ENCODE assay signal across 17 cellular contexts in genomic region chr5:131749138-131749537, GRCh38. TPM values are rescaled to one million over a fixed set of nuclear protein-coding genes. Genes with fewer than 3 reads are reported as not detected.
A peak's percentile ranks its signal among the peaks of the same experiment; 100 is the strongest.
DNase-seq lines count a peak whose midpoint lies in the region; ATAC-seq, FAIRE-seq and TF ChIP-seq lines count a peak whose summit lies in the region.
"Had no signal": no experiment of that assay in that cellular context is flagged by ENCODE, and none has a peak within 500 bp of the region (broad histone marks: within the 10 kb centered on the region; RNA-seq: fewer than 3 reads in every experiment).

No MANE protein-coding gene starts in this region.

- no peaks in the 10 kb centered on the region for H3K9me2 ChIP-seq in GM23248 (ENCODE audit: insufficient read depth)

- H3K9ac ChIP-seq in GM23248 (no peak overlapping the region), astrocyte (ENCODE audit: low read length) (no peak overlapping the region), HepG2 (ENCODE audit: insufficient read depth, low read depth, low read length) (no peak overlapping the region)

- peaks cover 2% of the 10 kb centered on the region for H3K9me3 Mint-ChIP-seq in astrocyte (ENCODE audit: unreplicated experiment)
- H3K9me3 Mint-ChIP-seq: neural crest cell had no signal

- no peak overlapping the region for H3K27ac Mint-ChIP-seq in astrocyte (ENCODE audit: unreplicated experiment)

- ATAC-seq in HepG2: no peak

- BruUV-seq in HepG2 (replicated peaks; lab: Mats Ljungman, UMichigan): no TSS peak

- POLR2A ChIA-PET in HepG2 (lab: Yijun Ruan, JAX): no interaction called here

- no peak overlapping the region for H3K4me2 ChIP-seq in GM23248 (ENCODE audit: unreplicated experiment)
- H3K4me2 ChIP-seq in astrocyte (ENCODE audit: low read length): no peak overlapping the region
- no peak overlapping the region for H3K4me2 ChIP-seq in HepG2 (ENCODE audit: low read depth, low read length)

- H3K27me3 ChIP-seq in GM23248 (replicated peaks; ENCODE audit: insufficient read depth) (no peaks in the 10 kb centered on the region), astrocyte (ENCODE audit: insufficient read depth, low read length) (no peaks in the 10 kb centered on the region), HepG2 (ENCODE audit: control insufficient read depth in 1 of 2, insufficient read depth in 2 of 2, low read length in 2 of 2) (no peaks in the 10 kb centered on the region)
- H3K27me3 ChIP-seq: gastrocnemius medialis had no signal

- TF ChIP-seq RAD21 in HepG2 (CRISPR knock-in tag; IDR thresholded peaks at IDR 0.05): no peak

- in situ Hi-C loops in GM23248 (cut with MboI): no loop called here
- in situ Hi-C loops in HepG2 (cut with HindIII; ENCODE audit: extremely low pct_ligation_motif_present, low pct_unique_long_range_greater_than_20kb): no loop called here

- peaks cover 2% of the 10 kb centered on the region for H3K36me3 Mint-ChIP-seq in astrocyte (ENCODE audit: low read depth, unreplicated experiment)

- H3K27ac ChIP-seq in GM23248 (peak overlapping the region; percentile 4; the same call in 1 of the 2 replicates), astrocyte (ENCODE audit: low read depth, low read length) (no peak overlapping the region), HepG2 (ENCODE audit: extremely low read length, insufficient read depth, low read length) (no peak overlapping the region)
- H3K27ac ChIP-seq: gastrocnemius medialis had no signal

- H3K36me3 ChIP-seq in GM23248 (ENCODE audit: low read depth): no peaks in the 10 kb centered on the region
- H3K36me3 ChIP-seq in astrocyte (ENCODE audit: insufficient read depth, low read length): no peaks in the 10 kb centered on the region
- peaks cover 0 to 3% of the 10 kb centered on the region in 2 experiments; a peak in 1 of 5 replicates for H3K36me3 ChIP-seq in HepG2 (replicated peaks in 1 of 2; ENCODE audit: control insufficient read depth in 1 of 2, insufficient read depth in 2 of 2, low read length in 2 of 2)
- H3K36me3 ChIP-seq: gastrocnemius medialis had no signal

- H3K4me3 Mint-ChIP-seq in astrocyte (ENCODE audit: unreplicated experiment): no peak overlapping the region
- H3K4me3 Mint-ChIP-seq: neural crest cell had no signal

- peaks cover 9% of the 10 kb centered on the region; the same call in 1 of the 2 replicates for H3F3A ChIP-seq in GM23248 (ENCODE audit: insufficient read depth)

- H3K4me1 ChIP-seq in GM23248 (ENCODE audit: insufficient read depth) (peaks cover 22% of the 10 kb centered on the region), astrocyte (ENCODE audit: insufficient read depth, low read length) (peaks cover 16% of the 10 kb centered on the region), HepG2 (ENCODE audit: insufficient read depth, low read length) (peaks cover 21% of the 10 kb centered on the region)

- WGBS in GM23248 (ENCODE audit: low coverage in 1 of 2, low lambda C conversion rate in 2 of 2, missing lambda C conversion rate in 2 of 2), 2 experiments: 63 to 71% methylated on average over 7 of the region's 7 CpGs
- over 99% methylated on average over 7 of the region's 7 CpGs for whole genome bisulfite sequencing in HepG2 (ENCODE audit: low lambda C conversion rate)

- no peak for TF ChIP-seq EP300 in HepG2 (IDR thresholded peaks at IDR 0.05; ENCODE audit: low read depth in 2 of 2, low read length in 2 of 2)
- no peak for TF ChIP-seq EP300 in HepG2 (CRISPR knock-in tag; IDR thresholded peaks at IDR 0.05; ENCODE audit: borderline replicate concordance)

- intact Hi-C loops in HepG2 (cut with micrococcal nuclease; ENCODE audit: unreplicated experiment): no loop called here

- no peak overlapping the region for H2AFZ ChIP-seq in GM23248
- H2AFZ ChIP-seq in astrocyte (ENCODE audit: low read depth, low read length): no peak overlapping the region
- no peak overlapping the region for H2AFZ ChIP-seq in HepG2 (ENCODE audit: low read length)

- H4K20me1 ChIP-seq in GM23248 (ENCODE audit: insufficient read depth) (0 out of 2 replicates have a peak, but pooled peaks cover 6% of the 10 kb centered on the region), astrocyte (ENCODE audit: insufficient read depth, low read length) (peaks cover 79% of the 10 kb centered on the region), HepG2 (ENCODE audit: insufficient read depth, low read length) (peaks cover 26% of the 10 kb centered on the region)

- CTCF ChIA-PET in HepG2 (lab: Yijun Ruan, JAX; ENCODE audit: low intra/inter-chr PET ratio, low total read pairs): no interaction called here

- no peak for TF ChIP-seq POLR2A in HepG2 (IDR thresholded peaks at IDR 0.05; ENCODE audit: insufficient read depth in 1 of 2, low read depth in 2 of 2, low read length in 2 of 2)

- TF ChIP-seq CTCF in astrocyte (IDR thresholded peaks at IDR 0.05; ENCODE audit: insufficient read depth, low read depth, low read length) (no peak), HepG2 (CRISPR knock-in tag; IDR thresholded peaks at IDR 0.05) (no peak)

- no peaks in the 10 kb centered on the region for H3K27me3 Mint-ChIP-seq in astrocyte (ENCODE audit: low read depth, unreplicated experiment)

- H3K79me2 ChIP-seq in GM23248 (ENCODE audit: insufficient read depth) (peaks cover 99% of the 10 kb centered on the region), astrocyte (ENCODE audit: insufficient read depth, low read length) (peaks cover 91% of the 10 kb centered on the region), HepG2 (ENCODE audit: insufficient read depth, low read length) (peaks cover 84% of the 10 kb centered on the region)

- H3K4me1 Mint-ChIP-seq in astrocyte (ENCODE audit: low read depth, unreplicated experiment): peaks cover 32% of the 10 kb centered on the region

- DNase-seq in GM23248 (peak; percentile 67), M059J (ENCODE audit: low read depth) (peak; percentile 69), astrocyte (ENCODE audit: low read depth) (peak; percentile 54), iris pigment epithelial cell (ENCODE audit: low read depth) (peak; percentile 59), HepG2 (ENCODE audit: low spot score) (no peak), mesenteric fat pad (ENCODE audit: low spot score) (no peak)
- DNase-seq in effector CD4-positive, alpha-beta T cell: no peak
- DNase-seq in stimulated activated CD4-positive, alpha-beta T cell treated with anti-CD3 and anti-CD28 coated beads, Interleukin-4, amount 100 ng/mL, for 4 hours: no peak
- DNase-seq: activated CD4-positive, CD25-positive, alpha-beta regulatory T cell; activated naive CD4-positive, alpha-beta T cell; AML-193; gastrocnemius medialis; NCI-H187; NCI-H510A had no signal

- H3K4me3 ChIP-seq in GM23248 (no peak overlapping the region), astrocyte (ENCODE audit: insufficient read depth, low read depth, low read length) (no peak overlapping the region), HepG2 (replicated peaks in 1 of 3; ENCODE audit: insufficient read depth in 1 of 3, low read depth in 2 of 3, low read length in 3 of 3) (no peak overlapping the region)
- H3K4me3 ChIP-seq: gastrocnemius medialis had no signal

- FAIRE-seq in astrocyte (lab: Jason Lieb, UNC) (no peak), HepG2 (lab: Jason Lieb, UNC) (no peak)
- FAIRE-seq: D721Med, GM18507 had no signal

- H3K9me3 ChIP-seq in GM23248 (ENCODE audit: low read depth) (no peaks in the 10 kb centered on the region), astrocyte (ENCODE audit: insufficient read depth, low read depth, low read length) (no peaks in the 10 kb centered on the region), HepG2 (ENCODE audit: low read length) (no peaks in the 10 kb centered on the region)
- H3K9me3 ChIP-seq: gastrocnemius medialis had no signal

TF ChIP-seq in HepG2, 621 proteins besides CTCF, POLR2A, EP300 and RAD21:
- TF ChIP-seq ZBTB44 (CRISPR knock-in tag; IDR thresholded peaks at IDR 0.05): no peak
TF ChIP-seq in HepG2: peak in this region for 0.

RNA-seq across cellular contexts. Expression of gene FNIP1, which starts 47.7 kb away (rescaled TPM):
- total RNA-seq in GM23248 (2014; rRNA removed; shearing (Covaris generic)): 21.6 and 25.8 TPM in 2 replicates
- polyA plus RNA-seq in GM23248 (2016; fragmentation: Nextera tagmentation; extraction: Ambion mirVana) (8.8 and 10.3 TPM in 2 replicates), HepG2 (2011; rRNA removed) (8.7 and 10.9 TPM in 2 replicates)
- 20.1 and 26.4 TPM in 2 replicates for total RNA-seq in M059J (2014; rRNA removed; shearing (Covaris generic))
- total RNA-seq in astrocyte (24.4 and 28.5 TPM in 2 replicates), HepG2 (2016; rRNA removed; fragmentation: Illumina TruSeq; extraction: Trizol) (29.3 and 39.7 TPM in 2 replicates), mesenteric fat pad (47.6 TPM)
- total RNA-seq in HepG2 (2016; cell fraction: cytosol; rRNA removed; fragmentation: Illumina TruSeq; extraction: Trizol; ENCODE audit: low read depth): 10.9 and 11.5 TPM in 2 replicates
- total RNA-seq in HepG2 (2016; cell fraction: insoluble cytoplasmic fraction; rRNA removed; fragmentation: Illumina TruSeq; extraction: Trizol): 26.2 and 39.3 TPM in 2 replicates
- 18.6 and 20.6 TPM in 2 replicates for total RNA-seq in HepG2 (2016; cell fraction: membrane; rRNA removed; fragmentation: Illumina TruSeq; extraction: Trizol)
- 50.1 and 54.5 TPM in 2 replicates for total RNA-seq in HepG2 (2016; cell fraction: nucleus; rRNA removed; fragmentation: Illumina TruSeq; extraction: Trizol)
- polyA plus RNA-seq in HepG2 (2011; cell fraction: cytosol; rRNA removed): 4.9 and 5.9 TPM in 2 replicates
- polyA plus RNA-seq in HepG2 (2011; cell fraction: nucleus; rRNA removed): 12.5 and 14.4 TPM in 2 replicates
- 8.0 and 10.1 TPM in 2 replicates for polyA plus RNA-seq in HepG2 (2012)
- 5.3 and 6.4 TPM in 2 replicates for polyA plus RNA-seq in HepG2 (2016; cell fraction: cytosol; fragmentation: Illumina TruSeq; extraction: Trizol; ENCODE audit: low read depth)
- 9.4 and 11.6 TPM in 2 replicates for polyA plus RNA-seq in HepG2 (2016; cell fraction: insoluble cytoplasmic fraction; fragmentation: Illumina TruSeq; extraction: Trizol; ENCODE audit: low read depth)
- 6.8 and 7.6 TPM in 2 replicates for polyA plus RNA-seq in HepG2 (2016; cell fraction: membrane; fragmentation: Illumina TruSeq; extraction: Trizol; ENCODE audit: low read depth)
- polyA plus RNA-seq in HepG2 (2016; cell fraction: nucleus; fragmentation: Illumina TruSeq; extraction: Trizol; ENCODE audit: insufficient read depth, low read depth): 22.9 and 24.1 TPM in 2 replicates
- polyA minus RNA-seq in HepG2 (2011; rRNA and poly(A)+ RNA removed; ENCODE audit: low replicate concordance): 24.3 and 34.9 TPM in 2 replicates
- 17.7 and 18.6 TPM in 2 replicates for polyA minus RNA-seq in HepG2 (2011; cell fraction: cytosol; rRNA and poly(A)+ RNA removed)
- 90.8 and 104 TPM in 2 replicates for polyA minus RNA-seq in HepG2 (2011; cell fraction: nucleus; rRNA and poly(A)+ RNA removed)

Comparison
In these comparisons a context has a peak if more than half of its experiments do, and no peak if none do; other contexts are left out.
1. DNase-seq: peak in GM23248 (single experiment), M059J (single experiment), astrocyte (single experiment) and iris pigment epithelial cell (single experiment); none in HepG2 (single experiment), effector CD4-positive, alpha-beta T cell (single experiment), mesenteric fat pad (single experiment) and stimulated activated CD4-positive, alpha-beta T cell treated with anti-CD3 and anti-CD28 coated beads, Interleukin-4, amount 100 ng/mL, for 4 hours (0 of 2).